In genomic region chr12:85469158-85470086, GRCh38 we compare ENCODE assay signal across 8 cellular contexts.
DNase-seq lines count a peak whose midpoint lies in the region; ATAC-seq and TF ChIP-seq lines count a peak whose summit lies in the region.
"Not testable (repeated sequence)": the region's sequence is repeated elsewhere in the genome, so short reads cannot be mapped to it uniquely, and the experiment has no call there.

No MANE protein-coding gene starts in this region.

- H2AFZ ChIP-seq in Karpas-422 (ENCODE audit: low read length) (peak overlapping the region; percentile 87; the same call in 1 of the 2 replicates), hepatocyte (peak overlapping the region; percentile 49)

- DNase-seq in DMS153 treated with DMSO at 0.1 percent for 48 hours (lab: John Stamatoyannopoulos, UW; ENCODE audit: unreplicated experiment), result peak; percentile 33
- DNase-seq in Karpas-422; natural killer cell treated with Interleukin-12 subunit alpha and Interleukin-12 subunit beta and Interleukin-15 and Interleukin-18, amount 100 ng/mL, for 72 hours (ENCODE audit: low spot score): not testable (repeated sequence)
- DNase-seq in NT2/D1 (ENCODE audit: low read depth, low spot score), result peak; percentile 49
- peak; percentile 6 for DNase-seq in activated CD4-positive, alpha-beta T cell treated with anti-CD3 and anti-CD28 coated beads, Interleukin-2, amount 10 ng/mL, durations not matched to agents 7 days and 5 days
- peak in 1 of 2 donors; percentile 8 for DNase-seq in cardiac fibroblast (ENCODE audit: low read depth in 2 of 2)
- peak; percentile 18 for DNase-seq in hepatocyte (ENCODE audit: low spot score)

- peaks cover 15% of the 10 kb centered on the region for H3K4me1 Mint-ChIP-seq in activated CD4-positive, alpha-beta T cell treated with anti-CD3 and anti-CD28 coated beads, Interleukin-2, amount 10 ng/mL, durations not matched to agents 7 days and 5 days
- peaks cover 23 to 26% of the 10 kb centered on the region in 2 donors for H3K4me1 Mint-ChIP-seq in natural killer cell treated with Interleukin-12 subunit alpha and Interleukin-12 subunit beta and Interleukin-15 and Interleukin-18, amount 100 ng/mL, for 72 hours (ENCODE audit: low read depth in 2 of 2)

- H3K9me3 ChIP-seq in Karpas-422 (ENCODE audit: low read length); hepatocyte (ENCODE audit: low read depth); subcutaneous abdominal adipose tissue (ENCODE audit: control insufficient read depth in 5 of 5, low read length in 5 of 5): not testable (repeated sequence)
- H3K9me3 ChIP-seq in NT2/D1 (ENCODE audit: insufficient read depth, low read length), result peaks cover 30% of the 10 kb centered on the region

- 19% methylated on average over 5 of the region's 5 CpGs for WGBS in hepatocyte (ENCODE audit: low lambda C conversion rate, missing lambda C conversion rate)

- not testable (repeated sequence) for H4K20me1 ChIP-seq in Karpas-422 (ENCODE audit: insufficient read depth, low read depth, low read length); hepatocyte (ENCODE audit: insufficient read depth, poor library complexity, severe bottlenecking)

- peak overlapping the region; percentile 64 for H3K4me3 Mint-ChIP-seq in activated CD4-positive, alpha-beta T cell treated with anti-CD3 and anti-CD28 coated beads, Interleukin-2, amount 10 ng/mL, durations not matched to agents 7 days and 5 days
- peak overlapping the region; percentile 89 for H3K4me3 Mint-ChIP-seq in natural killer cell treated with Interleukin-12 subunit alpha and Interleukin-12 subunit beta and Interleukin-15 and Interleukin-18, amount 100 ng/mL, for 72 hours

- H3K4me3 ChIP-seq in Karpas-422 (ENCODE audit: low read length), result peak overlapping the region; percentile 63
- not testable (repeated sequence) for H3K4me3 ChIP-seq in NT2/D1 (ENCODE audit: insufficient read length, low read depth); hepatocyte
- peak overlapping the region; percentile 19 to 32 for H3K4me3 ChIP-seq in cardiac fibroblast (replicated peaks in 1 of 2; ENCODE audit: low read depth in 2 of 2, low read length in 2 of 2)
- H3K4me3 ChIP-seq in subcutaneous abdominal adipose tissue (ENCODE audit: low read depth in 1 of 5, low read length in 5 of 5), result peak overlapping the region in 4 of 5 donors; percentile 54 to 56 (median 56)

- H3K9ac ChIP-seq in Karpas-422 (ENCODE audit: low read length) (peak overlapping the region; percentile 43; the same call in 1 of the 2 replicates), subcutaneous abdominal adipose tissue (ENCODE audit: low read length in 5 of 5) (peak overlapping the region in 2 of 5 donors; percentile 26 to 56)
- not testable (repeated sequence) for H3K9ac ChIP-seq in NT2/D1 (ENCODE audit: insufficient read length, low read depth)

- CTCF ChIA-PET in activated CD4-positive, alpha-beta T cell treated with anti-CD3 and anti-CD28 coated beads, Interleukin-2, amount 10 ng/mL, durations not matched to agents 7 days and 5 days (lab: Charles Lee), result interaction anchor here (0.7 kb wide), 1 partner anchor 398 kb away, joined by 3 read pairs; no protein-coding TSS in a partner anchor

- H3K9me3 Mint-ChIP-seq in activated CD4-positive, alpha-beta T cell treated with anti-CD3 and anti-CD28 coated beads, Interleukin-2, amount 10 ng/mL, durations not matched to agents 7 days and 5 days; natural killer cell treated with Interleukin-12 subunit alpha and Interleukin-12 subunit beta and Interleukin-15 and Interleukin-18, amount 100 ng/mL, for 72 hours: not testable (repeated sequence)

- H3K36me3 ChIP-seq in Karpas-422 (ENCODE audit: insufficient read depth, low read length); NT2/D1 (ENCODE audit: insufficient read depth, insufficient read length, low read length); hepatocyte (replicated peaks; ENCODE audit: insufficient read depth, low read depth); subcutaneous abdominal adipose tissue (ENCODE audit: control insufficient read depth in 5 of 5, insufficient read depth in 5 of 5, low read length in 5 of 5): not testable (repeated sequence)

- H3K27ac ChIP-seq in Karpas-422 (ENCODE audit: low read length); subcutaneous abdominal adipose tissue (ENCODE audit: low read depth, low read length): not testable (repeated sequence)
- H3K27ac ChIP-seq in hepatocyte, result peak overlapping the region; percentile 76

- H3K4me2 ChIP-seq in Karpas-422 (ENCODE audit: low read depth, low read length, poor library complexity, severe bottlenecking) (peak overlapping the region; percentile 68), hepatocyte (peak overlapping the region; percentile 70)

- TF ChIP-seq CTCF in cardiac fibroblast (IDR thresholded peaks at IDR 0.05; ENCODE audit: low read depth, low read length); hepatocyte (IDR thresholded peaks at IDR 0.05; ENCODE audit: poor library complexity): not testable (repeated sequence)

- H3K27ac Mint-ChIP-seq in activated CD4-positive, alpha-beta T cell treated with anti-CD3 and anti-CD28 coated beads, Interleukin-2, amount 10 ng/mL, durations not matched to agents 7 days and 5 days, result peak overlapping the region; percentile 75
- peak overlapping the region; percentile 28 to 71 for H3K27ac Mint-ChIP-seq in natural killer cell treated with Interleukin-12 subunit alpha and Interleukin-12 subunit beta and Interleukin-15 and Interleukin-18, amount 100 ng/mL, for 72 hours

- not testable (repeated sequence) for H3K27me3 ChIP-seq in Karpas-422 (ENCODE audit: low read length); NT2/D1 (ENCODE audit: insufficient read depth, insufficient read length); hepatocyte; subcutaneous abdominal adipose tissue (ENCODE audit: control insufficient read depth in 5 of 5, insufficient read depth in 4 of 5, low read length in 5 of 5)

- H3K9me2 ChIP-seq in Karpas-422 (replicated peaks; ENCODE audit: insufficient read depth, low read length); hepatocyte (replicated peaks; ENCODE audit: insufficient read depth): not testable (repeated sequence)

- H3K79me2 ChIP-seq in Karpas-422 (ENCODE audit: low read length); hepatocyte: not testable (repeated sequence)

- not testable (repeated sequence) for H3K36me3 Mint-ChIP-seq in activated CD4-positive, alpha-beta T cell treated with anti-CD3 and anti-CD28 coated beads, Interleukin-2, amount 10 ng/mL, durations not matched to agents 7 days and 5 days (ENCODE audit: low read depth); natural killer cell treated with Interleukin-12 subunit alpha and Interleukin-12 subunit beta and Interleukin-15 and Interleukin-18, amount 100 ng/mL, for 72 hours

- POLR2A ChIA-PET in activated CD4-positive, alpha-beta T cell treated with anti-CD3 and anti-CD28 coated beads, Interleukin-2, amount 10 ng/mL, durations not matched to agents 7 days and 5 days (lab: Charles Lee), result not testable (repeated sequence)

- ATAC-seq in natural killer cell treated with Interleukin-12 subunit alpha and Interleukin-12 subunit beta and Interleukin-15 and Interleukin-18, amount 100 ng/mL, for 72 hours, result not testable (repeated sequence)

- H3K4me1 ChIP-seq in Karpas-422 (ENCODE audit: low read length), result peaks cover 21% of the 10 kb centered on the region
- not testable (repeated sequence) for H3K4me1 ChIP-seq in NT2/D1 (ENCODE audit: insufficient read depth, insufficient read length); hepatocyte (ENCODE audit: insufficient read depth)
- peaks cover 0 to 17% (median 7%) of the 10 kb centered on the region in 5 donors for H3K4me1 ChIP-seq in subcutaneous abdominal adipose tissue (ENCODE audit: control insufficient read depth in 5 of 5, insufficient read depth in 5 of 5, low read length in 5 of 5)

- not testable (repeated sequence) for H3K27me3 Mint-ChIP-seq in activated CD4-positive, alpha-beta T cell treated with anti-CD3 and anti-CD28 coated beads, Interleukin-2, amount 10 ng/mL, durations not matched to agents 7 days and 5 days; natural killer cell treated with Interleukin-12 subunit alpha and Interleukin-12 subunit beta and Interleukin-15 and Interleukin-18, amount 100 ng/mL, for 72 hours
